15 cellular contexts compared by ENCODE assay signal in genomic region chrX:100650841-100651240, GRCh38. TPM values are rescaled to one million over a fixed set of nuclear protein-coding genes. Genes with fewer than 3 reads are reported as not detected.
DNase-seq lines count a peak whose midpoint lies in the region; ATAC-seq and TF ChIP-seq lines count a peak whose summit lies in the region.
"Had no signal": no experiment of that assay in that cellular context is flagged by ENCODE, and none has a peak within 500 bp of the region (broad histone marks: within the 10 kb centered on the region; RNA-seq: fewer than 3 reads in every experiment).

No MANE protein-coding gene starts in this region.

- H3K36me3 ChIP-seq in transverse colon, result no peaks in the 10 kb centered on the region
- H3K36me3 ChIP-seq: HAP-1 had no signal

- peaks cover 0 to 49% (median 11%) of the 10 kb centered on the region in 4 donors for H3K4me1 ChIP-seq in transverse colon

- H3K9me3 ChIP-seq in transverse colon, result no peaks in the 10 kb centered on the region
- H3K9me3 ChIP-seq: HAP-1 had no signal

- H3K4me3 Mint-ChIP-seq in nephron, result peak overlapping the region in 1 of 3 experiments; percentile 41

- ATAC-seq in HG03175 (IDR thresholded peaks at IDR 0.05; ENCODE audit: unreplicated experiment), result peak; percentile 58
- ATAC-seq: activated naive CD4-positive, alpha-beta T cell treated with anti-CD3 and anti-CD28 coated beads, Interleukin-2, amount 50 U/mL, for 72 hours had no signal

- H3K9me3 Mint-ChIP-seq in nephron, result peaks cover 5% of the 10 kb centered on the region
- H3K9me3 Mint-ChIP-seq: activated naive CD4-positive, alpha-beta T cell treated with anti-CD3 and anti-CD28 coated beads, Interleukin-2, amount 50 U/mL, for 72 hours had no signal

- DNase-seq in coronary artery (ENCODE audit: low spot score) (no peak), transverse colon (no peak), SKM-1 treated with dmso at 0.1 percent for 144 hours (lab: John Stamatoyannopoulos, UW; ENCODE audit: unreplicated experiment) (no peak), amygdala (lab: John Stamatoyannopoulos, UW) (no peak)
- DNase-seq in activated effector memory CD4-positive, alpha-beta T cell treated with anti-CD3 and anti-CD28 coated beads, Interleukin-2, amount 50 U/mL, for 16 hours, result no peak
- DNase-seq: activated CD4-positive, alpha-beta T cell treated with anti-CD3 and anti-CD28 coated beads for 4 hours; cerebellar nuclear complex; NK-92 treated with Interleukin-12 subunit alpha and Interleukin-12 subunit beta, amount 100 ng/mL, for 24 hours; SIG-M5; stimulated activated CD4-positive, alpha-beta T cell treated with anti-CD3 and anti-CD28 coated beads, Interleukin-4, amount 100 ng/mL, for 24 hours had no signal

- H3K4me3 ChIP-seq in coronary artery, result no peak overlapping the region
- H3K4me3 ChIP-seq in transverse colon, result no peak overlapping the region
- H3K4me3 ChIP-seq: HAP-1 had no signal

- H3K27ac ChIP-seq in coronary artery (peak overlapping the region; percentile 36 to 82), transverse colon (peak overlapping the region; percentile 79 to 84 (median 82))
- H3K27ac ChIP-seq: C4-2B had no signal

- intact Hi-C loops in transverse colon (cut with DNase I; ENCODE audit: low total_unique reads), result no loop called here

- no peaks in the 10 kb centered on the region for H3K36me3 Mint-ChIP-seq in nephron (ENCODE audit: low read depth)
- H3K36me3 Mint-ChIP-seq: activated naive CD4-positive, alpha-beta T cell treated with anti-CD3 and anti-CD28 coated beads, Interleukin-2, amount 50 U/mL, for 72 hours had no signal

- H3K27me3 ChIP-seq in transverse colon, result no peaks in the 10 kb centered on the region

- H3K4me1 Mint-ChIP-seq in nephron, result peaks cover 30% of the 10 kb centered on the region

- H3K27ac Mint-ChIP-seq in nephron, result peak overlapping the region; percentile 25 to 98 (median 97)
- H3K27ac Mint-ChIP-seq: activated naive CD4-positive, alpha-beta T cell treated with anti-CD3 and anti-CD28 coated beads, Interleukin-2, amount 50 U/mL, for 72 hours had no signal

- in situ Hi-C loops in transverse colon (cut with MboI; ENCODE audit: low pct_ligation_motif_present in 1 of 4, low pct_unique_long_range_greater_than_20kb in 1 of 4, low sequenced_read_pairs in 3 of 4), result no loop called here

- H3K27me3 Mint-ChIP-seq in nephron (ENCODE audit: low read depth), result no peaks in the 10 kb centered on the region

- TF ChIP-seq CTCF in coronary artery (IDR thresholded peaks at IDR 0.05) (no peak), nephron (IDR thresholded peaks at IDR 0.05; ENCODE audit: unreplicated experiment in 3 of 3) (no peak), transverse colon (IDR thresholded peaks at IDR 0.05) (no peak)

- no peak for TF ChIP-seq EP300 in transverse colon (IDR thresholded peaks at IDR 0.05; ENCODE audit: low read depth)

- TF ChIP-seq POLR2A in transverse colon (IDR thresholded peaks at IDR 0.05), result no peak

- 89% methylated on average over 1 of the region's 1 CpG; no CpG with 5 or more reads in 1 of the 2 donors for WGBS in transverse colon (ENCODE audit: low coverage in 1 of 2), 2 donors

RNA-seq across cellular contexts. Expression of gene SRPX2, which starts 6.8 kb away (rescaled TPM):
- total RNA-seq in transverse colon, result 10 to 100 TPM in 2 of 4 donors, 1 to 10 TPM in 2; 9.3 to 72.2 (median 13.1) TPM
- total RNA-seq: activated naive CD4-positive, alpha-beta T cell treated with anti-CD3 and anti-CD28 coated beads, Interleukin-2, amount 50 U/mL, for 72 hours had no signal

RNA-seq across cellular contexts. Expression of gene TSPAN6, which starts 14.2 kb away (rescaled TPM):
- total RNA-seq in transverse colon, result 100 to 1,000 TPM in 2 of 4 donors, 10 to 100 TPM in 2; 16.7 to 114 (median 70.3) TPM
